ENCODE assay signal across 22 cellular contexts in the genomic region with DNA sequence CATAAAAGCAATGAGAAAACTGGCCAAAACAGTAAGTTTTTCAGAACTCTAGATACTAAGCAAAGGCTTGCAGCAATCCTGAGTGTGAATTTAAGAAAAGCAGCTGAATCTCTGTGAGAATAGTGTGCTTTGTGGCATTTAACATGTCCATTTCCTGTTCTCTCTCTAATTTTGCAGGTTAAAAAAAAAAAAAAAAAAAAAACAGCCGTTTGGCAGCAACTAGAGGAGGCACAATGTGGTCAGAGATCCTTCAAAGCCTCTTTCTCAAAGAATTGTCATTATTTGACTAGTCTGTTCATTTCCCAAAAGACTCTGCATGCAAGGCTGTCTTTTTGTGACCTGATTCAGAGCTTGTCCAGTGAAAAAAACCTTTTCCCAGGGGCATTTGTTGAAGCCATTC.
"Had no signal": no experiment of that assay in that cellular context is flagged by ENCODE, and none has a peak within 500 bp of the region (broad histone marks: within the 10 kb centered on the region; RNA-seq: fewer than 3 reads in every experiment).

No MANE protein-coding gene starts in this region.

- H3K27ac ChIP-seq: RWPE1 had no signal

- ATAC-seq: Panc1, PC-3 had no signal

- DNase-seq: Karpas-422; KG1; MM.1S; NCI-H1092 treated with DMSO at 0.1 percent for 48 hours; NCI-H1436; NCI-H187; NCI-H2029; NCI-H2081 treated with DMSO at 0.1 percent for 48 hours; NCI-H2171; NCI-H226; NCI-H446; NCI-H510A; NCI-H524 treated with DMSO at 0.1 percent for 48 hours; NCI-H69; NCI-H774; NK-92 treated with Interleukin-12 subunit alpha and Interleukin-12 subunit beta, amount 100 ng/mL, for 24 hours; PC-3; SHP77; SK-N-SH; SW 1271 had no signal

- H3K4me2 ChIP-seq: SK-N-SH had no signal

- H3K9ac ChIP-seq: SK-N-SH had no signal

- H3K9me3 ChIP-seq: SK-N-SH had no signal
